ENCODE assay signal across 8 cellular contexts in the genomic region with DNA sequence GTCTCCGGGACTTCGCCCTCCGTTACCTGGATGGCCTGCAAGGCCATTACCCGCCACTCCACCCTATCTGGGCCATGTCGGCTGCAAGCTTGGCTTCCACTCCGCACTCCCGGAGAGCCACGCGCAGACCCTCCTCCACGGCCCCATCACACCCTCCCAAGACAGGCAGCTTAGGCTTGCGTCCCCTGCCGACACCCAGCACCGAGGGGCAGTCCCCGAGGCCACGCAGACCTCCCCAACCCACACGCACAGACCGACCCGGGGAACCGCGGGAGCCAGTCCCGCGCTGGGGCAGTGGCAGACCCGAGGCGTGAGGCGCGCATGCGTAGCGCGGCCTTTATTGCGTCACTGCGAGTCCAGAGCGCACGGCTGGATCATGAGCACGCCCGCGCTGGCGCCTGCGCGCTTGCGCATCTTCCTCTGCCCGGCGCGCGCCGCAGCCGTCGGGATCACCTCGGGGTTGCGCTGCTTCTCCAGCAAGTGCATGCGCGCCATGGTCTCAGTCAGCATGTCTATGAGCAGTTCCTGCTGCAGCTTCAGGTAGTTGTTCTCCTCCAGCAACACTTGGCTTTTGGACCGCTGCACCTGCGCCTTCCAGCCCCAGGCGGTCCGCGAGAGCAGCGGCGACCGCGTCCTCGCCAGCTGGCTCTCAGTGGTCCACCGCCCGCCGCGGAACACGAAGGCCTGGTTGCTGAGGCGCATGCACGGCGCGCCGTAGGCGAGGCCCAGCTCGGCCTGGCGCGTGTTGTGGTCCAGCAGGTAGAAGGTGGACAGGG. TPM values are rescaled to one million over a fixed set of nuclear protein-coding genes. Genes with fewer than 3 reads are reported as not detected.
DNase-seq lines count a peak whose midpoint lies in the region; ATAC-seq and TF ChIP-seq lines count a peak whose summit lies in the region.

No MANE protein-coding gene starts in this region.

- H3K36me3 ChIP-seq in DND-41 (ENCODE audit: insufficient read depth, low read length) (peaks cover 5% of the 10 kb centered on the region; the same call in 1 of the 2 replicates), GM23248 (ENCODE audit: low read depth) (no peaks in the 10 kb centered on the region), KOPT-K1 (ENCODE audit: insufficient read depth, low read length) (peaks cover 8% of the 10 kb centered on the region; the same call in 1 of the 2 replicates), fibroblast of lung (ENCODE audit: control insufficient read depth, insufficient read depth, low read length) (no peaks in the 10 kb centered on the region)
- H3K36me3 ChIP-seq in naive thymus-derived CD4-positive, alpha-beta T cell (ENCODE audit: control insufficient read depth in 2 of 3, insufficient read depth in 3 of 3, low read length in 3 of 3) = no peaks in the 10 kb centered on the region

- H3K9me3 ChIP-seq in DND-41 (ENCODE audit: insufficient read depth, low read length, severe bottlenecking) = no peaks in the 10 kb centered on the region
- no peaks in the 10 kb centered on the region for H3K9me3 ChIP-seq in GM23248 (ENCODE audit: low read depth)
- no peaks in the 10 kb centered on the region for H3K9me3 ChIP-seq in KOPT-K1 (ENCODE audit: insufficient read depth, low read length, poor library complexity, severe bottlenecking)
- no peaks in the 10 kb centered on the region for H3K9me3 ChIP-seq in fibroblast of lung (ENCODE audit: control insufficient read depth, insufficient read depth, low read depth, low read length)
- no peaks in the 10 kb centered on the region for H3K9me3 ChIP-seq in naive thymus-derived CD4-positive, alpha-beta T cell (ENCODE audit: control insufficient read depth in 2 of 3, low read length in 3 of 3)

- H3K27me3 Mint-ChIP-seq in naive thymus-derived CD4-positive, alpha-beta T cell = peaks cover 0 to 5% (median 0%) of the 10 kb centered on the region in 5 donors

- CTCF ChIA-PET in naive thymus-derived CD4-positive, alpha-beta T cell (lab: Charles Lee) = interaction anchor here (0.7 to 1.3 kb wide), 5 partner anchors 9 to 119 kb away, joined by 3 to 4 read pairs (median 3); no protein-coding TSS in a partner anchor

- H2AFZ ChIP-seq in DND-41 (ENCODE audit: low read depth, low read length) = peak overlapping the region; percentile 91
- peak overlapping the region; percentile 84 for H2AFZ ChIP-seq in GM23248
- peak overlapping the region; percentile 98 for H2AFZ ChIP-seq in fibroblast of lung (ENCODE audit: low read length)

- peaks cover 6% of the 10 kb centered on the region; the same call in 1 of the 2 replicates for H3F3A ChIP-seq in GM23248 (ENCODE audit: insufficient read depth)

- POLR2A ChIA-PET in naive thymus-derived CD4-positive, alpha-beta T cell (lab: Charles Lee) = interaction anchor here (0.6 to 2.5 kb wide), 17 partner anchors 9 to 1474 kb away, joined by 3 to 31 read pairs (median 3); partner anchors contain the start of genes CANX, HNRNPAB, HNRNPH1 and MAML1

- H3K27ac Mint-ChIP-seq in naive thymus-derived CD4-positive, alpha-beta T cell = peak overlapping the region; percentile 89 to 99 (median 97)
- H3K27ac Mint-ChIP-seq in stimulated activated effector memory CD8-positive, alpha-beta T cell treated with anti-CD3 and anti-CD28 coated beads, Interleukin-12 subunit alpha, Interleukin-12 subunit beta, amount 100 ng/mL, for 72 hours = peak overlapping the region; percentile 93

- WGBS in GM23248 (ENCODE audit: low coverage in 1 of 2, low lambda C conversion rate in 2 of 2, missing lambda C conversion rate in 2 of 2), 2 experiments = 1 to 2% methylated on average over 75 of the region's 75 CpGs

- H3K27me3 ChIP-seq in DND-41 (ENCODE audit: insufficient read depth, low read length, poor library complexity) (no peaks in the 10 kb centered on the region), GM23248 (replicated peaks; ENCODE audit: insufficient read depth) (no peaks in the 10 kb centered on the region), fibroblast of lung (ENCODE audit: control insufficient read depth, insufficient read depth, low read length) (no peaks in the 10 kb centered on the region)
- H3K27me3 ChIP-seq in naive thymus-derived CD4-positive, alpha-beta T cell (ENCODE audit: control insufficient read depth in 2 of 2, insufficient read depth in 2 of 2, low read length in 2 of 2) = no peaks in the 10 kb centered on the region

- in situ Hi-C loops in GM23248 (cut with MboI) = no loop called here

- H3K9ac ChIP-seq in DND-41 (ENCODE audit: low read depth, low read length) (peak overlapping the region; percentile 90), GM23248 (peak overlapping the region; percentile 88), fibroblast of lung (ENCODE audit: insufficient read depth, low read length) (peak overlapping the region; percentile 69)

- H4K20me1 ChIP-seq in DND-41 (ENCODE audit: insufficient read depth, low read length) (no peaks in the 10 kb centered on the region), GM23248 (ENCODE audit: insufficient read depth) (no peaks in the 10 kb centered on the region), fibroblast of lung (ENCODE audit: control insufficient read depth, extremely low read depth, insufficient read depth, low read length) (no peaks in the 10 kb centered on the region)

- H3K79me2 ChIP-seq in DND-41 (ENCODE audit: insufficient read depth, low read length) = peaks cover 25% of the 10 kb centered on the region
- peaks cover 21% of the 10 kb centered on the region for H3K79me2 ChIP-seq in GM23248 (ENCODE audit: insufficient read depth)
- H3K79me2 ChIP-seq in fibroblast of lung (ENCODE audit: control insufficient read depth, insufficient read depth, low read length) = peaks cover 6% of the 10 kb centered on the region

- H3K4me3 Mint-ChIP-seq in naive thymus-derived CD4-positive, alpha-beta T cell = peak overlapping the region; percentile 95 to 99 (median 98)
- peak overlapping the region; percentile 91 for H3K4me3 Mint-ChIP-seq in stimulated activated effector memory CD8-positive, alpha-beta T cell treated with anti-CD3 and anti-CD28 coated beads, Interleukin-12 subunit alpha, Interleukin-12 subunit beta, amount 100 ng/mL, for 72 hours

- peaks cover 0 to 1% (median 0%) of the 10 kb centered on the region in 11 donors for H3K9me3 Mint-ChIP-seq in naive thymus-derived CD4-positive, alpha-beta T cell
- no peaks in the 10 kb centered on the region for H3K9me3 Mint-ChIP-seq in stimulated activated effector memory CD8-positive, alpha-beta T cell treated with anti-CD3 and anti-CD28 coated beads, Interleukin-12 subunit alpha, Interleukin-12 subunit beta, amount 100 ng/mL, for 72 hours

- peak; percentile 30 for TF ChIP-seq CTCF in DND-41 (IDR thresholded peaks at IDR 0.05; ENCODE audit: borderline replicate concordance, extremely low read depth, low read length, poor library complexity, severe bottlenecking)
- no peak for TF ChIP-seq CTCF in fibroblast of lung (conservative IDR thresholded peaks at IDR 0.05 in 1 of 2, IDR thresholded peaks at IDR 0.05 in 1 of 2; ENCODE audit: low read depth in 1 of 2, low read length in 2 of 2)

- H3K36me3 Mint-ChIP-seq in naive thymus-derived CD4-positive, alpha-beta T cell = peaks cover 0 to 19% (median 0%) of the 10 kb centered on the region in 5 donors
- H3K36me3 Mint-ChIP-seq in stimulated activated effector memory CD8-positive, alpha-beta T cell treated with anti-CD3 and anti-CD28 coated beads, Interleukin-12 subunit alpha, Interleukin-12 subunit beta, amount 100 ng/mL, for 72 hours = peaks cover 58% of the 10 kb centered on the region

- H3K27ac ChIP-seq in DND-41 (ENCODE audit: low read length) (peak overlapping the region; percentile 89), GM23248 (peak overlapping the region; percentile 45), KOPT-K1 (ENCODE audit: low read depth, low read length, poor library complexity, severe bottlenecking) (peak overlapping the region; percentile 92), fibroblast of lung (ENCODE audit: insufficient read depth, low read length) (peak overlapping the region; percentile 82)
- peak overlapping the region; percentile 87 for H3K27ac ChIP-seq in naive thymus-derived CD4-positive, alpha-beta T cell (ENCODE audit: low read depth, low read length)

- H3K4me2 ChIP-seq in DND-41 (ENCODE audit: insufficient read depth, low read length) (peak overlapping the region; percentile 95), GM23248 (ENCODE audit: unreplicated experiment) (peak overlapping the region; percentile 68), fibroblast of lung (ENCODE audit: extremely low read depth, insufficient read depth, low read length) (peak overlapping the region; percentile 90)

- ATAC-seq in DND-41 (ENCODE audit: insufficient read depth, low read depth) = peak; percentile 88
- ATAC-seq in naive thymus-derived CD4-positive, alpha-beta T cell = peak; percentile 91
- ATAC-seq in stimulated activated effector memory CD8-positive, alpha-beta T cell treated with anti-CD3 and anti-CD28 coated beads, Interleukin-12 subunit alpha, Interleukin-12 subunit beta, amount 100 ng/mL, for 72 hours = peak; percentile 93

- H3K4me3 ChIP-seq in DND-41 (ENCODE audit: low read depth in 1 of 2, low read length in 2 of 2) (peak overlapping the region; percentile 77 to 91), GM23248 (peak overlapping the region; percentile 80), fibroblast of lung (replicated peaks in 1 of 4; ENCODE audit: control extremely low read depth in 1 of 4, insufficient read depth in 1 of 4, low read depth in 3 of 4, low read length in 4 of 4) (peak overlapping the region; percentile 73 to 98 (median 83))
- peak overlapping the region; percentile 99 for H3K4me3 ChIP-seq in naive thymus-derived CD4-positive, alpha-beta T cell (ENCODE audit: low read length)

- no peaks in the 10 kb centered on the region for H3K9me2 ChIP-seq in GM23248 (ENCODE audit: insufficient read depth)

- peaks cover 15 to 39% (median 30%) of the 10 kb centered on the region in 7 donors for H3K4me1 Mint-ChIP-seq in naive thymus-derived CD4-positive, alpha-beta T cell
- H3K4me1 Mint-ChIP-seq in stimulated activated effector memory CD8-positive, alpha-beta T cell treated with anti-CD3 and anti-CD28 coated beads, Interleukin-12 subunit alpha, Interleukin-12 subunit beta, amount 100 ng/mL, for 72 hours = peaks cover 32% of the 10 kb centered on the region

- DNase-seq in DND-41 (peak; percentile 94), GM23248 (peak; percentile 98), RKO (ENCODE audit: low spot score) (peak; percentile 96), fibroblast of lung (ENCODE audit: low read depth in 2 of 2) (peak; percentile 91 to 94)
- peak; percentile 85 to 92 for DNase-seq in activated T-helper 1 cell treated with anti-CD3 and anti-CD28 coated beads, Interleukin-2, amount 50 U/mL, for 16 hours (ENCODE audit: low read depth in 1 of 2, low spot score in 1 of 2)
- peak; percentile 88 to 95 (median 92) for DNase-seq in naive thymus-derived CD4-positive, alpha-beta T cell
- peak; percentile 84 to 96 for DNase-seq in stimulated activated effector memory CD8-positive, alpha-beta T cell treated with anti-CD3 and anti-CD28 coated beads, Interleukin-12 subunit alpha, Interleukin-12 subunit beta, amount 100 ng/mL, for 72 hours (ENCODE audit: low spot score in 2 of 2)

- H3K4me1 ChIP-seq in DND-41 (ENCODE audit: insufficient read depth, low read length) = peaks cover 31% of the 10 kb centered on the region
- peaks cover 7% of the 10 kb centered on the region; the same call in 1 of the 2 replicates for H3K4me1 ChIP-seq in GM23248 (ENCODE audit: insufficient read depth)
- H3K4me1 ChIP-seq in fibroblast of lung (ENCODE audit: control insufficient read depth, extremely low read depth, insufficient read depth, low read length) = peaks cover 3% of the 10 kb centered on the region
- H3K4me1 ChIP-seq in naive thymus-derived CD4-positive, alpha-beta T cell (ENCODE audit: control insufficient read depth in 2 of 2, insufficient read depth in 2 of 2, low read length in 2 of 2) = peaks cover 4 to 5% of the 10 kb centered on the region in 2 donors

- intact Hi-C loops in naive thymus-derived CD4-positive, alpha-beta T cell (cut with micrococcal nuclease) = loop anchor here (1.0 to 5.0 kb wide), 13 partner anchors 20 to 1051 kb away; partner anchors contain the start of genes CANX (in 2 of the 2), CLK4 (in 2 of the 2), HNRNPH1 (in 2 of the 2) and MAML1 (in 2 of the 2)

RNA-seq across cellular contexts. Expression of gene CBY3, which starts 2.4 kb away (rescaled TPM):
- not detected in 2 replicates for total RNA-seq in GM23248 (2014; rRNA removed; shearing (Covaris generic))
- polyA plus RNA-seq in GM23248 (2016; fragmentation: Nextera tagmentation; extraction: Ambion mirVana) (0.43 and 0.60 TPM in 2 replicates), fibroblast of lung (not detected in 2 replicates)
- total RNA-seq in fibroblast of lung = not detected in 2 replicates
- 0.17 TPM in 1 of 2 replicates, not detected in the other for polyA plus RNA-seq in fibroblast of lung (2012)
- polyA minus RNA-seq in fibroblast of lung (ENCODE audit: low replicate concordance) = not detected in 2 replicates
- under 1 TPM in 3 of 5 experiments, not detected in 2; 0.29 to 0.84 (median 0.62) TPM for total RNA-seq in naive thymus-derived CD4-positive, alpha-beta T cell
- 1 to 10 TPM in 1 of 2 donors, not detected in 1; 1.4 TPM for polyA plus RNA-seq in naive thymus-derived CD4-positive, alpha-beta T cell

RNA-seq across cellular contexts. Expression of gene CANX, which starts 20.3 kb away (rescaled TPM):
- total RNA-seq in GM23248 (2014; rRNA removed; shearing (Covaris generic)) = 466 and 488 TPM in 2 replicates
- polyA plus RNA-seq in GM23248 (2016; fragmentation: Nextera tagmentation; extraction: Ambion mirVana) = 332 and 338 TPM in 2 replicates
- 518 and 589 TPM in 2 replicates for total RNA-seq in fibroblast of lung
- 560 and 722 TPM in 2 replicates for polyA plus RNA-seq in fibroblast of lung
- 568 and 794 TPM in 2 replicates for polyA plus RNA-seq in fibroblast of lung (2012)
- 1,041 and 1,496 TPM in 2 replicates for polyA minus RNA-seq in fibroblast of lung (ENCODE audit: low replicate concordance)
- total RNA-seq in naive thymus-derived CD4-positive, alpha-beta T cell = 100 to 1,000 TPM; 184 to 499 (median 337) TPM
- polyA plus RNA-seq in naive thymus-derived CD4-positive, alpha-beta T cell = 100 to 1,000 TPM; 175 to 188 TPM

RNA-seq across cellular contexts. Expression of gene MAML1, which starts 54.2 kb away (rescaled TPM):
- 8.0 and 9.5 TPM in 2 replicates for total RNA-seq in GM23248 (2014; rRNA removed; shearing (Covaris generic))
- polyA plus RNA-seq in GM23248 (2016; fragmentation: Nextera tagmentation; extraction: Ambion mirVana) = 5.8 and 6.3 TPM in 2 replicates
- 5.1 and 6.4 TPM in 2 replicates for total RNA-seq in fibroblast of lung
- polyA plus RNA-seq in fibroblast of lung = 7.3 and 7.5 TPM in 2 replicates
- 11.7 and 14.3 TPM in 2 replicates for polyA plus RNA-seq in fibroblast of lung (2012)
- polyA minus RNA-seq in fibroblast of lung (ENCODE audit: low replicate concordance) = 46.3 and 50.6 TPM in 2 replicates
- total RNA-seq in naive thymus-derived CD4-positive, alpha-beta T cell = 10 to 100 TPM; 26.4 to 51.2 (median 35.5) TPM
- 10 to 100 TPM in 1 of 2 donors, 1 to 10 TPM in 1; 3.5 to 12.3 TPM for polyA plus RNA-seq in naive thymus-derived CD4-positive, alpha-beta T cell

RNA-seq across cellular contexts. Expression of gene HNRNPH1, which starts 55.0 kb away (rescaled TPM):
- total RNA-seq in GM23248 (2014; rRNA removed; shearing (Covaris generic)) = 220 and 271 TPM in 2 replicates
- polyA plus RNA-seq in GM23248 (2016; fragmentation: Nextera tagmentation; extraction: Ambion mirVana) (145 and 163 TPM in 2 replicates), fibroblast of lung (214 and 285 TPM in 2 replicates)
- 630 and 689 TPM in 2 replicates for total RNA-seq in fibroblast of lung
- 246 and 334 TPM in 2 replicates for polyA plus RNA-seq in fibroblast of lung (2012)
- polyA minus RNA-seq in fibroblast of lung (ENCODE audit: low replicate concordance) = 82.2 and 111 TPM in 2 replicates
- total RNA-seq in naive thymus-derived CD4-positive, alpha-beta T cell = 1,000 to 10,000 TPM; 1,010 to 2,239 (median 1,692) TPM
- polyA plus RNA-seq in naive thymus-derived CD4-positive, alpha-beta T cell = 100 to 1,000 TPM; 120 to 141 TPM

Comparison
In these comparisons a context has a peak if more than half of its experiments do, and no peak if none do; other contexts are left out.
1. Peak in every context shown above with its lines: DNase-seq, ATAC-seq, H3K4me3 ChIP-seq and H3K27ac ChIP-seq.